24 cellular contexts compared by ENCODE assay signal in genomic region chr1:110982320-110982719, GRCh38.
"Had no signal": no experiment of that assay in that cellular context is flagged by ENCODE, and none has a peak within 500 bp of the region (broad histone marks: within the 10 kb centered on the region; RNA-seq: fewer than 3 reads in every experiment).

No MANE protein-coding gene starts in this region.

- FAIRE-seq: astrocyte had no signal

- ATAC-seq: activated T-cell treated with anti-CD3 and anti-CD28 coated beads, Interleukin-2, amount 50 U/mL, for 4 hours; activated T-helper 17 cell treated with anti-CD3 and anti-CD28 coated beads, Interleukin-2, amount 50 U/mL, for 72 hours; esophagus mucosa; heart left ventricle; naive thymus-derived CD8-positive, alpha-beta T cell; right cardiac atrium had no signal

- H3K4me1 ChIP-seq: heart left ventricle, testis, transverse colon had no signal

- H3K9me3 Mint-ChIP-seq: endodermal cell had no signal

- H3K4me1 Mint-ChIP-seq: endodermal cell had no signal

- DNase-seq: activated CD4-positive, alpha-beta T cell treated with anti-CD3 and anti-CD28 coated beads, Interleukin-2, amount 50 U/mL, for 1 hour; activated CD4-positive, CD25-positive, alpha-beta regulatory T cell treated with anti-CD3 and anti-CD28 coated beads, Interleukin-2, amount 50 U/mL, for 72 hours; activated naive CD4-positive, alpha-beta T cell treated with Interleukin-2 at 50 U/mL for 16 hours; activated T-cell treated with anti-CD3 and anti-CD28 coated beads, Interleukin-2, amount 50 U/mL, for 4 hours; amniotic stem cell; brain microvascular endothelial cell; endodermal cell; foreskin fibroblast; heart left ventricle; hypothalamus; midbrain; posterior cingulate gyrus; right cardiac atrium; stimulated activated CD4-positive, alpha-beta T cell treated with anti-CD3 and anti-CD28 coated beads, Interleukin-15, amount 100 ng/mL, for 24 hours; stimulated activated CD4-positive, alpha-beta T cell treated with anti-CD3 and anti-CD28 coated beads, Interleukin-2, amount 100 ng/mL, for 24 hours; stimulated activated naive CD4-positive, alpha-beta T cell; T-helper 9 cell; testis; transverse colon had no signal

- H3K9me3 ChIP-seq: testis, transverse colon had no signal

- H3K4me3 ChIP-seq: heart left ventricle, testis, transverse colon had no signal

- H3K4me3 Mint-ChIP-seq: activated naive CD8-positive, alpha-beta T cell; activated T-cell treated with anti-CD3 and anti-CD28 coated beads, Interleukin-2, amount 50 U/mL, for 4 hours; activated T-helper 17 cell treated with anti-CD3 and anti-CD28 coated beads, Interleukin-2, amount 50 U/mL, for 72 hours; endodermal cell had no signal

- H3K27me3 ChIP-seq: brain microvascular endothelial cell, testis had no signal

- H3K36me3 ChIP-seq: brain microvascular endothelial cell, heart left ventricle, transverse colon had no signal

- H3K27ac ChIP-seq: brain microvascular endothelial cell, heart left ventricle, testis, transverse colon had no signal

- H3K27ac Mint-ChIP-seq: activated naive CD8-positive, alpha-beta T cell; activated T-helper 17 cell treated with anti-CD3 and anti-CD28 coated beads, Interleukin-2, amount 50 U/mL, for 72 hours; endodermal cell had no signal
